Comparison of ENCODE assay signal across 23 cellular contexts in genomic region chr11:112470355-112470754, GRCh38.
DNase-seq lines count a peak whose midpoint lies in the region; ATAC-seq, FAIRE-seq and TF ChIP-seq lines count a peak whose summit lies in the region.
"Had no signal": no experiment of that assay in that cellular context is flagged by ENCODE, and none has a peak within 500 bp of the region (broad histone marks: within the 10 kb centered on the region; RNA-seq: fewer than 3 reads in every experiment).

No MANE protein-coding gene starts in this region.

- H2AFZ ChIP-seq in ACC112 (ENCODE audit: low read length, unreplicated experiment) (peak overlapping the region; percentile 92), keratinocyte (ENCODE audit: control insufficient read depth, low read length) (no peak overlapping the region)
- H2AFZ ChIP-seq: parathyroid adenoma had no signal

- H3K9me3 Mint-ChIP-seq in HFFc6, result no peaks in the 10 kb centered on the region
- H3K9me3 Mint-ChIP-seq: activated T-cell treated with anti-CD3 and anti-CD28 coated beads, Interleukin-2, amount 50 U/mL, for 24 hours; CD4-positive, alpha-beta T cell had no signal

- no peak for TF ChIP-seq CTCF in HFFc6 (IDR thresholded peaks at IDR 0.05)
- TF ChIP-seq CTCF in RWPE1 (conservative IDR thresholded peaks at IDR 0.05; ENCODE audit: low read depth), result no peak
- no peak for TF ChIP-seq CTCF in keratinocyte (optimal IDR thresholded peaks at IDR 0.05 in 1 of 3, IDR thresholded peaks at IDR 0.05 in 1 of 3, conservative IDR thresholded peaks at IDR 0.05 in 1 of 3; ENCODE audit: extremely low read depth in 1 of 3, insufficient read depth in 2 of 3, low read length in 3 of 3)
- no peak for TF ChIP-seq CTCF in transverse colon (IDR thresholded peaks at IDR 0.05)

- WGBS in transverse colon (ENCODE audit: low coverage in 1 of 2), 2 donors, result 55 to 68% methylated on average over 4 of the region's 4 CpGs

- peak overlapping the region; percentile 68 for H3K4me3 Mint-ChIP-seq in HFFc6
- H3K4me3 Mint-ChIP-seq: activated CD4-positive, alpha-beta T cell treated with anti-CD3 and anti-CD28 coated beads for 36 hours; activated T-cell treated with anti-CD3 and anti-CD28 coated beads, Interleukin-2, amount 50 U/mL, for 24 hours; CD4-positive, alpha-beta T cell had no signal

- CTCF ChIA-PET in RWPE1 (lab: Yijun Ruan, JAX), result no interaction called here

- TF ChIP-seq POLR2A in transverse colon (IDR thresholded peaks at IDR 0.05), result no peak

- no peaks in the 10 kb centered on the region for H3K36me3 Mint-ChIP-seq in HFFc6 (ENCODE audit: low read depth)

- no peak overlapping the region for H3K9ac ChIP-seq in keratinocyte (ENCODE audit: control insufficient read depth, extremely low read depth, insufficient read depth, low read length)
- H3K9ac ChIP-seq: KMS-11, parathyroid adenoma had no signal

- H3K36me3 ChIP-seq in ACC112 (ENCODE audit: insufficient read depth, low read length) (no peaks in the 10 kb centered on the region), keratinocyte (ENCODE audit: control insufficient read depth in 2 of 2, extremely low read depth in 1 of 2, insufficient read depth in 2 of 2, low read length in 2 of 2) (no peaks in the 10 kb centered on the region), transverse colon (no peaks in the 10 kb centered on the region)
- H3K36me3 ChIP-seq: thoracic aorta had no signal

- ATAC-seq in HG03460 (IDR thresholded peaks at IDR 0.05; ENCODE audit: unreplicated experiment), result no peak
- ATAC-seq: activated CD4-positive, alpha-beta T cell treated with anti-CD3 and anti-CD28 coated beads for 36 hours; body of pancreas; right cardiac atrium; Right ventricle myocardium inferior had no signal

- POLR2A ChIA-PET in RWPE1 (lab: Yijun Ruan, JAX; ENCODE audit: low non-redundant PET), result no interaction called here

- H3K9me3 ChIP-seq in keratinocyte (ENCODE audit: control insufficient read depth, low read depth, low read length), result no peaks in the 10 kb centered on the region
- no peaks in the 10 kb centered on the region for H3K9me3 ChIP-seq in transverse colon
- H3K9me3 ChIP-seq: body of pancreas, thoracic aorta had no signal

- TF ChIP-seq EP300 in transverse colon (IDR thresholded peaks at IDR 0.05; ENCODE audit: low read depth), result no peak

- H3K9me1 ChIP-seq in keratinocyte (ENCODE audit: control insufficient read depth, extremely low read depth, insufficient read depth, low read length), result no peaks in the 10 kb centered on the region

- H3K4me2 ChIP-seq in keratinocyte (ENCODE audit: control insufficient read depth, extremely low read depth, insufficient read depth, low read depth, low read length), result peak overlapping the region; percentile 23
- H3K4me2 ChIP-seq: KMS-11 had no signal

- H3K4me1 ChIP-seq in ACC112 (ENCODE audit: control insufficient read depth, insufficient read depth, low read length, unreplicated experiment) (peaks cover 10% of the 10 kb centered on the region), keratinocyte (ENCODE audit: control insufficient read depth, extremely low read depth, insufficient read depth, low read length) (peaks cover 4% of the 10 kb centered on the region), transverse colon (no peaks in the 10 kb centered on the region)
- H3K4me1 ChIP-seq: body of pancreas, parathyroid adenoma had no signal

- DNase-seq in HFFc6, result no peak
- DNase-seq in RWPE1 (ENCODE audit: low spot score), result peak; percentile 60
- DNase-seq in keratinocyte (ENCODE audit: low read depth, low spot score), result no peak
- DNase-seq in SIG-M5 (lab: John Stamatoyannopoulos, UW), result no peak
- no peak for DNase-seq in G401 (ENCODE audit: low spot score)
- DNase-seq in transverse colon, result no peak
- DNase-seq: activated CD4-positive, alpha-beta T cell treated with anti-CD3 and anti-CD28 coated beads for 36 hours; activated naive CD4-positive, alpha-beta T cell; activated T-cell treated with anti-CD3 and anti-CD28 coated beads, Interleukin-2, amount 50 U/mL, for 24 hours; body of pancreas; CD4-positive, alpha-beta T cell; MV-4-11; NCI-H146; right cardiac atrium; stimulated activated CD4-positive, alpha-beta T cell treated with anti-CD3 and anti-CD28 coated beads, Interleukin-4, amount 100 ng/mL, for 24 hours; stimulated activated naive CD4-positive, alpha-beta T cell had no signal

- 0 out of 2 replicates have a peak, but pooled peaks cover 7% of the 10 kb centered on the region for H3K27me3 ChIP-seq in ACC112 (ENCODE audit: insufficient read depth, low read length)
- peaks cover 8% of the 10 kb centered on the region for H3K27me3 ChIP-seq in keratinocyte (ENCODE audit: control insufficient read depth, extremely low read depth, insufficient read depth, low read length)
- no peaks in the 10 kb centered on the region for H3K27me3 ChIP-seq in transverse colon
- H3K27me3 ChIP-seq: body of pancreas had no signal

- in situ Hi-C loops in G401 (cut with HindIII; ENCODE audit: low sequenced_read_pairs) (no loop called here), transverse colon (cut with MboI; ENCODE audit: low pct_ligation_motif_present in 1 of 4, low pct_unique_long_range_greater_than_20kb in 1 of 4, low sequenced_read_pairs in 3 of 4) (no loop called here)

- H3K4me1 Mint-ChIP-seq in HFFc6 (ENCODE audit: low read depth), result peaks cover 26% of the 10 kb centered on the region
- H3K4me1 Mint-ChIP-seq: activated CD4-positive, alpha-beta T cell treated with anti-CD3 and anti-CD28 coated beads for 36 hours had no signal

- H4K20me1 ChIP-seq in keratinocyte (ENCODE audit: control insufficient read depth, extremely low read depth, insufficient read depth, low read length), result no peaks in the 10 kb centered on the region

- H3K27ac ChIP-seq in ACC112 (ENCODE audit: low read depth, low read length), result no peak overlapping the region
- H3K27ac ChIP-seq in RWPE1, result no peak overlapping the region
- no peak overlapping the region for H3K27ac ChIP-seq in keratinocyte (ENCODE audit: control insufficient read depth, insufficient read depth, low read length)
- H3K27ac ChIP-seq in transverse colon, result no peak overlapping the region
- H3K27ac ChIP-seq: body of pancreas, KMS-11, parathyroid adenoma, thoracic aorta had no signal

- H3K79me2 ChIP-seq in ACC112 (ENCODE audit: control insufficient read depth, insufficient read depth, low read length, unreplicated experiment) (no peaks in the 10 kb centered on the region), keratinocyte (ENCODE audit: control insufficient read depth, insufficient read depth, low read length) (no peaks in the 10 kb centered on the region)
- H3K79me2 ChIP-seq: parathyroid adenoma had no signal

- intact Hi-C loops in transverse colon (cut with DNase I; ENCODE audit: low total_unique reads), result no loop called here

- no peak overlapping the region for H3K27ac Mint-ChIP-seq in HFFc6
- H3K27ac Mint-ChIP-seq: activated CD4-positive, alpha-beta T cell treated with anti-CD3 and anti-CD28 coated beads for 36 hours; activated T-cell treated with anti-CD3 and anti-CD28 coated beads, Interleukin-2, amount 50 U/mL, for 24 hours; CD4-positive, alpha-beta T cell had no signal

- H3K4me3 ChIP-seq in ACC112 (ENCODE audit: low read depth, low read length) (peak overlapping the region; percentile 24; the same call in 1 of the 2 replicates), keratinocyte (ENCODE audit: control insufficient read depth in 2 of 3, extremely low read depth in 1 of 3, insufficient read depth in 2 of 3, low read depth in 1 of 3, low read length in 3 of 3) (no peak overlapping the region), transverse colon (no peak overlapping the region)
- H3K4me3 ChIP-seq: body of pancreas, thoracic aorta had no signal

- H3K27me3 Mint-ChIP-seq in HFFc6 (ENCODE audit: insufficient read depth), result peaks cover 9% of the 10 kb centered on the region

- no peak for FAIRE-seq in keratinocyte (lab: Jason Lieb, UNC)
- FAIRE-seq: H54 had no signal

- dilution Hi-C loops in keratinocyte (cut with MboI; ENCODE audit: extremely low pct_ligation_motif_present, low sequenced_read_pairs), result no loop called here
